In the genomic region with DNA sequence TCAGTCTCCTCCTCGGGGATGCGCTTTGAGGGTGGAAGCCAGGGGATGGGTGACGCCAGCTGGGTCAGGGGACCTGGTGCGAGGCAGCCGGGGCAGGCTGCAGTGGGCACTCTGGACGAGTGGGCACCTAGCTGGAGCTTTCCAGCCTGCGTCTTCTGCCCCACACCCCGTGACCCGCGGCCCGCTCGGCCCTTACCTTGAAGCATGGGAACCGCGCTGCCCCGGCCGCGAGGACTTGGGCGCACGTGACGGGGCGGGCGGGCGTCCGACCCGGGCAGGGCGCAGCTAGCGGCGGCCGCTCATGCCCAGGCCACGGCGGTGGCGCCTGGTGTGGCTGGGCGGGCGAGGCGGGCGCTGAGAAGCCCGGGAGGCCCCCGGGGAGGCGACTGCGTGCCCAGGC, we compare ENCODE assay signal across 23 cellular contexts. TPM values are rescaled to one million over a fixed set of nuclear protein-coding genes. Genes with fewer than 3 reads are reported as not detected.
DNase-seq lines count a peak whose midpoint lies in the region; ATAC-seq and TF ChIP-seq lines count a peak whose summit lies in the region.
"Had no signal": no experiment of that assay in that cellular context is flagged by ENCODE, and none has a peak within 500 bp of the region (broad histone marks: within the 10 kb centered on the region; RNA-seq: fewer than 3 reads in every experiment).

No MANE protein-coding gene starts in this region.

- TF ChIP-seq CTCF in cardiac muscle cell (IDR thresholded peaks at IDR 0.05; ENCODE audit: low read depth, low read length) (no peak), body of pancreas (IDR thresholded peaks at IDR 0.05) (no peak), lower lobe of right lung (IDR thresholded peaks at IDR 0.05) (no peak)

- peaks cover 52% of the 10 kb centered on the region for H3K27me3 ChIP-seq in cardiac muscle cell
- H3K27me3 ChIP-seq in body of pancreas, result peaks cover 0 to 11% of the 10 kb centered on the region in 2 donors
- peaks cover 69% of the 10 kb centered on the region for H3K27me3 ChIP-seq in lower lobe of right lung (ENCODE audit: low read depth)

- no peaks in the 10 kb centered on the region for H3K4me1 Mint-ChIP-seq in activated T-helper 17 cell treated with anti-CD3 and anti-CD28 coated beads, Interleukin-2, amount 50 U/mL, for 72 hours

- H3K36me3 Mint-ChIP-seq in activated T-helper 17 cell treated with anti-CD3 and anti-CD28 coated beads, Interleukin-2, amount 50 U/mL, for 72 hours (ENCODE audit: low read depth), result no peaks in the 10 kb centered on the region
- H3K36me3 Mint-ChIP-seq: memory B cell; naive thymus-derived CD4-positive, alpha-beta T cell; type B pancreatic cell had no signal

- WGBS in body of pancreas, 2 donors, result 10% methylated on average over 36 of the region's 40 CpGs; no CpG with 5 or more reads in 1 of the 2 donors

- ATAC-seq in left ventricle myocardium superior (no peak), body of pancreas (peak; percentile 26), lower lobe of right lung (no peak), HG02610 (IDR thresholded peaks at IDR 0.05; ENCODE audit: unreplicated experiment) (no peak), GM18867 (IDR thresholded peaks at IDR 0.05; ENCODE audit: unreplicated experiment) (no peak)
- no peak for ATAC-seq in activated T-helper 17 cell treated with anti-CD3 and anti-CD28 coated beads, Interleukin-2, amount 50 U/mL, for 72 hours (replicated peaks)

- H3K4me3 Mint-ChIP-seq in activated T-helper 17 cell treated with anti-CD3 and anti-CD28 coated beads, Interleukin-2, amount 50 U/mL, for 72 hours, result no peak overlapping the region
- H3K4me3 Mint-ChIP-seq: memory B cell had no signal

- H3K27ac ChIP-seq in cardiac muscle cell, result no peak overlapping the region
- no peak overlapping the region for H3K27ac ChIP-seq in body of pancreas
- H3K27ac ChIP-seq in lower lobe of right lung, result no peak overlapping the region
- H3K27ac ChIP-seq: C4-2B, epithelial cell of prostate, heart right ventricle, stomach had no signal

- intact Hi-C loops in left ventricle myocardium superior (cut with micrococcal nuclease), result no loop called here
- intact Hi-C loops in body of pancreas (cut with DNase I), result no loop called here
- intact Hi-C loops in lower lobe of right lung (cut with DNase I), result no loop called here

- H3K27ac Mint-ChIP-seq in activated T-helper 17 cell treated with anti-CD3 and anti-CD28 coated beads, Interleukin-2, amount 50 U/mL, for 72 hours, result no peak overlapping the region
- H3K27ac Mint-ChIP-seq: memory B cell; naive thymus-derived CD4-positive, alpha-beta T cell; type B pancreatic cell had no signal

- H3K27me3 Mint-ChIP-seq in activated T-helper 17 cell treated with anti-CD3 and anti-CD28 coated beads, Interleukin-2, amount 50 U/mL, for 72 hours, result peaks cover 28% of the 10 kb centered on the region

- no peaks in the 10 kb centered on the region for H3K36me3 ChIP-seq in cardiac muscle cell
- no peaks in the 10 kb centered on the region for H3K36me3 ChIP-seq in body of pancreas (replicated peaks in 1 of 2; ENCODE audit: insufficient read depth in 1 of 2, low read depth in 2 of 2)
- no peaks in the 10 kb centered on the region for H3K36me3 ChIP-seq in lower lobe of right lung
- H3K36me3 ChIP-seq: heart right ventricle, stomach had no signal

- no peaks in the 10 kb centered on the region for H3K9me3 ChIP-seq in cardiac muscle cell (ENCODE audit: low read depth)
- H3K9me3 ChIP-seq in body of pancreas, result no peaks in the 10 kb centered on the region
- H3K9me3 ChIP-seq in lower lobe of right lung, result no peaks in the 10 kb centered on the region
- H3K9me3 ChIP-seq: heart right ventricle, stomach had no signal

- H3K9me3 Mint-ChIP-seq in activated T-helper 17 cell treated with anti-CD3 and anti-CD28 coated beads, Interleukin-2, amount 50 U/mL, for 72 hours, result no peaks in the 10 kb centered on the region
- H3K9me3 Mint-ChIP-seq: memory B cell, type B pancreatic cell had no signal

- DNase-seq in cardiac muscle cell (ENCODE audit: low read depth in 1 of 2, low spot score in 1 of 2) (no peak), left ventricle myocardium superior (no peak), body of pancreas (peak in 1 of 4 donors; percentile 11), lower lobe of right lung (peak; percentile 38), hippocampal formation (lab: John Stamatoyannopoulos, UW) (no peak)
- DNase-seq: Calu3, GOT3, NCI-H1694, stomach had no signal

- no peak for TF ChIP-seq POLR2A in body of pancreas (IDR thresholded peaks at IDR 0.05)

- H3K4me1 ChIP-seq in cardiac muscle cell (ENCODE audit: low read depth) (no peaks in the 10 kb centered on the region), body of pancreas (peaks cover 6% of the 10 kb centered on the region), lower lobe of right lung (no peaks in the 10 kb centered on the region)
- H3K4me1 ChIP-seq: heart right ventricle had no signal

- H3K4me3 ChIP-seq in cardiac muscle cell (peak overlapping the region; percentile 30), body of pancreas (no peak overlapping the region), lower lobe of right lung (no peak overlapping the region)

RNA-seq across cellular contexts. Expression of gene FAM163B, which starts 0.3 kb away (rescaled TPM):
- total RNA-seq in cardiac muscle cell (4.6 and 5.6 TPM in 2 replicates), left ventricle myocardium superior (not detected), body of pancreas (under 1 TPM in 1 of 2 donors, not detected in 1; 0.78 TPM), lower lobe of right lung (not detected)
- 0.20 TPM in 1 of 2 replicates, not detected in the other for polyA plus RNA-seq in cardiac muscle cell
- total RNA-seq in activated T-helper 17 cell treated with anti-CD3 and anti-CD28 coated beads, Interleukin-2, amount 50 U/mL, for 72 hours, result not detected
- total RNA-seq: bronchial epithelial cell; Calu3; dermis blood vessel endothelial cell; fibroblast of villous mesenchyme; heart right ventricle; kidney epithelial cell; naive thymus-derived CD4-positive, alpha-beta T cell; osteocyte; stomach had no signal
- polyA plus RNA-seq: naive thymus-derived CD4-positive, alpha-beta T cell; stomach had no signal

RNA-seq across cellular contexts. Expression of gene DBH, which starts 27.3 kb away (rescaled TPM):
- total RNA-seq in cardiac muscle cell (not detected in 2 replicates), left ventricle myocardium superior (not detected), body of pancreas (not detected), lower lobe of right lung (not detected)
- polyA plus RNA-seq in cardiac muscle cell, result 0.04 and 0.07 TPM in 2 replicates
- total RNA-seq in activated T-helper 17 cell treated with anti-CD3 and anti-CD28 coated beads, Interleukin-2, amount 50 U/mL, for 72 hours, result not detected
- total RNA-seq: bronchial epithelial cell, Calu3, dermis blood vessel endothelial cell, fibroblast of villous mesenchyme, kidney epithelial cell, osteocyte had no signal
